ENCODE assay signal across 8 cellular contexts in genomic region chr15:60520825-60521368, GRCh38. TPM values are rescaled to one million over a fixed set of nuclear protein-coding genes. Genes with fewer than 3 reads are reported as not detected.
A peak's percentile ranks its signal among the peaks of the same experiment; 100 is the strongest.
DNase-seq lines count a peak whose midpoint lies in the region; ATAC-seq, FAIRE-seq and TF ChIP-seq lines count a peak whose summit lies in the region.

No MANE protein-coding gene starts in this region.

- H3K79me2 ChIP-seq in MM.1S (ENCODE audit: low read length) = no peaks in the 10 kb centered on the region

- no peak overlapping the region for H2AFZ ChIP-seq in MM.1S (ENCODE audit: low read length)

- 68 to 71% (median 69%) methylated on average over 8 of the region's 8 CpGs for WGBS in small intestine, 3 donors

- no peaks in the 10 kb centered on the region for H4K20me1 ChIP-seq in MM.1S (ENCODE audit: insufficient read depth, low read length)

- intact Hi-C loops in left ventricle myocardium superior (cut with micrococcal nuclease) = no loop called here

- H3K9me2 ChIP-seq in MM.1S (replicated peaks; ENCODE audit: insufficient read depth, low read length) = no peaks in the 10 kb centered on the region

- TF ChIP-seq CTCF in AG10803 (conservative IDR thresholded peaks at IDR 0.05; ENCODE audit: low read length) = peak; percentile 89
- TF ChIP-seq CTCF in MM.1S (IDR thresholded peaks at IDR 0.05; ENCODE audit: low read length) = peak; percentile 91

- FAIRE-seq in small intestine (lab: Jason Lieb, UNC) = no peak

- ATAC-seq in left ventricle myocardium superior (peak; percentile 59), GM19324 (IDR thresholded peaks at IDR 0.05; ENCODE audit: low FRiP score, unreplicated experiment) (no peak)

- H3K4me3 ChIP-seq in AG10803 (ENCODE audit: low read length) (no peak overlapping the region), MM.1S (ENCODE audit: low read length) (no peak overlapping the region), small intestine (ENCODE audit: low read depth in 1 of 2, low read length in 2 of 2) (no peak overlapping the region)

- H3K36me3 ChIP-seq in MM.1S (replicated peaks; ENCODE audit: insufficient read depth, low read length) (no peaks in the 10 kb centered on the region), small intestine (ENCODE audit: control insufficient read depth in 2 of 2, insufficient read depth in 2 of 2, low read length in 2 of 2) (no peaks in the 10 kb centered on the region)

- DNase-seq in AG10803 (ENCODE audit: low read depth) = peak; percentile 59
- DNase-seq in GM19238 (ENCODE audit: insufficient read length, low spot score) = peak; percentile 19
- peak; percentile 75 for DNase-seq in MM.1S
- DNase-seq in T follicular helper cell (ENCODE audit: low read depth) = peak; percentile 72
- DNase-seq in activated naive CD8-positive, alpha-beta T cell treated with anti-CD3 and anti-CD28 coated beads, Interleukin-2, amount 50 U/mL, for 16 hours (ENCODE audit: low read depth, low spot score) = peak; percentile 67
- DNase-seq in left ventricle myocardium superior = peak; percentile 67
- peak; percentile 70 for DNase-seq in small intestine

- no peaks in the 10 kb centered on the region for H3K27me3 ChIP-seq in MM.1S (replicated peaks; ENCODE audit: insufficient read depth, low read length)
- H3K27me3 ChIP-seq in small intestine (ENCODE audit: control insufficient read depth in 2 of 2, insufficient read depth in 2 of 2, low read length in 2 of 2) = no peaks in the 10 kb centered on the region

- H3K9ac ChIP-seq in MM.1S (ENCODE audit: low read length) = no peak overlapping the region

- H3K9me3 ChIP-seq in MM.1S (replicated peaks; ENCODE audit: insufficient read depth, low read length) = no peaks in the 10 kb centered on the region
- H3K9me3 ChIP-seq in small intestine (ENCODE audit: control insufficient read depth, low read depth) = no peaks in the 10 kb centered on the region

- H3F3A ChIP-seq in MM.1S (ENCODE audit: insufficient read depth, low read length) = no peaks in the 10 kb centered on the region

- H3K4me1 ChIP-seq in MM.1S (ENCODE audit: low read length) = peaks cover 5% of the 10 kb centered on the region; the same call in 1 of the 2 replicates
- H3K4me1 ChIP-seq in small intestine (ENCODE audit: control insufficient read depth in 2 of 2, insufficient read depth in 1 of 2, low read depth in 1 of 2, low read length in 1 of 2) = no peaks in the 10 kb centered on the region

- H3K27ac ChIP-seq in MM.1S (ENCODE audit: low read length) (no peak overlapping the region), small intestine (ENCODE audit: low read depth in 1 of 2, low read length in 1 of 2) (no peak overlapping the region)

- H3K4me2 ChIP-seq in MM.1S (ENCODE audit: low read depth, low read length) = no peak overlapping the region

RNA-seq across cellular contexts. Expression of gene ICE2, which starts 42.0 kb away (rescaled TPM):
- 23.0 TPM for total RNA-seq in left ventricle myocardium superior
- 10 to 100 TPM in 1 of 3 donors, 1 to 10 TPM in 2; 4.3 to 13.1 (median 6.9) TPM for polyA plus RNA-seq in small intestine

Comparison
In these comparisons a context has a peak if more than half of its experiments do, and no peak if none do; other contexts are left out.
1. DNase-seq: peak in every context shown above with its lines; median percentile 75 in MM.1S; 72 in T follicular helper cell; 70 in small intestine; 67 in activated naive CD8-positive, alpha-beta T cell treated with anti-CD3 and anti-CD28 coated beads, Interleukin-2, amount 50 U/mL, for 16 hours; 67 in left ventricle myocardium superior; 59 in AG10803; 19 in GM19238.